8 cellular contexts compared by ENCODE assay signal in genomic region chr5:172715421-172715780, GRCh38. TPM values are rescaled to one million over a fixed set of nuclear protein-coding genes. Genes with fewer than 3 reads are reported as not detected.
A peak's percentile ranks its signal among the peaks of the same experiment; 100 is the strongest.
DNase-seq lines count a peak whose midpoint lies in the region; ATAC-seq and TF ChIP-seq lines count a peak whose summit lies in the region.

No MANE protein-coding gene starts in this region.

- H3K27me3 ChIP-seq in neuronal stem cell (ENCODE audit: control insufficient read depth in 3 of 3, insufficient read depth in 3 of 3, low read depth in 1 of 3, low read length in 3 of 3) (peaks cover 0 to 10% (median 6%) of the 10 kb centered on the region in 3 experiments), tibial nerve (no peaks in the 10 kb centered on the region)

- H2BK5ac ChIP-seq in neuronal stem cell (ENCODE audit: low read length), result no peak overlapping the region

- no peak overlapping the region for H3K4me3 Mint-ChIP-seq in T-helper 17 cell
- H3K4me3 Mint-ChIP-seq in effector memory CD8-positive, alpha-beta T cell, result no peak overlapping the region

- no peak overlapping the region for H3K23ac ChIP-seq in neuronal stem cell (ENCODE audit: low read depth, low read length, poor library complexity)

- H3K27ac Mint-ChIP-seq in T-helper 17 cell, result peak overlapping the region; percentile 57
- H3K27ac Mint-ChIP-seq in effector memory CD8-positive, alpha-beta T cell, result peak overlapping the region; percentile 22 to 30

- H3K36me3 ChIP-seq in neuronal stem cell (replicated peaks in 1 of 2; ENCODE audit: control insufficient read depth in 2 of 2, insufficient read depth in 2 of 2, low read length in 2 of 2) (no peaks in the 10 kb centered on the region), tibial nerve (no peaks in the 10 kb centered on the region)

- H4K91ac ChIP-seq in neuronal stem cell (ENCODE audit: low read depth, low read length, poor library complexity), result no peak overlapping the region

- H2AK5ac ChIP-seq in neuronal stem cell (ENCODE audit: low read depth, low read length), result peak overlapping the region; percentile 60

- H2BK15ac ChIP-seq in neuronal stem cell (ENCODE audit: low read length), result no peak overlapping the region

- H3K18ac ChIP-seq in neuronal stem cell (ENCODE audit: low read length), result no peak overlapping the region

- no peak overlapping the region for H4K8ac ChIP-seq in neuronal stem cell (ENCODE audit: low read depth, low read length)

- no peak overlapping the region for H3K4me2 ChIP-seq in neuronal stem cell (ENCODE audit: insufficient read depth, low read length, poor library complexity, severe bottlenecking)

- H3K4me1 ChIP-seq in neuronal stem cell (ENCODE audit: control insufficient read depth in 2 of 2, insufficient read depth in 1 of 2, low read depth in 1 of 2, low read length in 2 of 2) (peaks cover 2% of the 10 kb centered on the region in 2 donors), tibial nerve (peaks cover 0 to 47% (median 12%) of the 10 kb centered on the region in 4 donors)

- H3K9ac ChIP-seq in neuronal stem cell (ENCODE audit: low read depth, low read length, poor library complexity), result no peak overlapping the region

- no peak overlapping the region for H2BK12ac ChIP-seq in neuronal stem cell (ENCODE audit: low read length)

- H3K36me3 Mint-ChIP-seq in T-helper 17 cell (ENCODE audit: low read depth), result peaks cover 2% of the 10 kb centered on the region
- peaks cover 6% of the 10 kb centered on the region for H3K36me3 Mint-ChIP-seq in effector memory CD8-positive, alpha-beta T cell (ENCODE audit: insufficient read depth)

- H3K9me3 ChIP-seq in T-helper 17 cell (ENCODE audit: control insufficient read depth, low read length, poor library complexity, severe bottlenecking) (no peaks in the 10 kb centered on the region), neuronal stem cell (replicated peaks in 1 of 2; ENCODE audit: control insufficient read depth in 2 of 2, insufficient read depth in 1 of 2, low read depth in 1 of 2, low read length in 2 of 2) (peaks cover 0 to 2% of the 10 kb centered on the region in 2 donors), tibial nerve (no peaks in the 10 kb centered on the region)

- H2AFZ ChIP-seq in neuronal stem cell (ENCODE audit: low read length), result no peak overlapping the region

- TF ChIP-seq EP300 in tibial nerve (IDR thresholded peaks at IDR 0.05), result no peak

- no peak for TF ChIP-seq POLR2A in tibial nerve (IDR thresholded peaks at IDR 0.05)

- H3K4me3 ChIP-seq in neuronal stem cell (ENCODE audit: low read length in 2 of 2), result no peak overlapping the region
- H3K4me3 ChIP-seq in tibial nerve, result no peak overlapping the region

- H3K79me1 ChIP-seq in neuronal stem cell (ENCODE audit: low read depth, low read length), result no peaks in the 10 kb centered on the region

- no peak for DNase-seq in T-helper 17 cell
- DNase-seq in effector memory CD8-positive, alpha-beta T cell, result no peak
- no peak for DNase-seq in neuronal stem cell (ENCODE audit: low spot score)
- no peak for DNase-seq in tibial nerve (ENCODE audit: low spot score in 2 of 2)
- DNase-seq in SIG-M5 (lab: John Stamatoyannopoulos, UW), result no peak
- no peak for DNase-seq in glomerular visceral epithelial cell (ENCODE audit: extremely low spot score)
- no peak for DNase-seq in NCI-H1436 treated with DMSO at 0.1 percent for 48 hours (lab: John Stamatoyannopoulos, UW)

- ATAC-seq in T-helper 17 cell (no peak), GM21515 (IDR thresholded peaks at IDR 0.05; ENCODE audit: unreplicated experiment) (no peak)
- no peak for ATAC-seq in effector memory CD8-positive, alpha-beta T cell (replicated peaks)

- peaks cover 25% of the 10 kb centered on the region for H3K4me1 Mint-ChIP-seq in T-helper 17 cell
- peaks cover 8 to 41% of the 10 kb centered on the region in 2 donors for H3K4me1 Mint-ChIP-seq in effector memory CD8-positive, alpha-beta T cell (ENCODE audit: low read depth in 2 of 2)

- H3K14ac ChIP-seq in neuronal stem cell (ENCODE audit: low read length), result no peak overlapping the region

- WGBS in neuronal stem cell (ENCODE audit: extremely low coverage in 2 of 2, insufficient read length in 2 of 2, insufficient replicate concordance in 1 of 2), 2 donors, result no CpG with 5 or more reads among the region's 6 CpGs
- 92 to 96% methylated on average over 6 of the region's 6 CpGs for WGBS in tibial nerve, 2 donors

- no peak overlapping the region for H2BK120ac ChIP-seq in neuronal stem cell (ENCODE audit: low read depth, low read length)

- H3K27me3 Mint-ChIP-seq in T-helper 17 cell, result peaks cover 8% of the 10 kb centered on the region
- H3K27me3 Mint-ChIP-seq in effector memory CD8-positive, alpha-beta T cell, result peaks cover 9 to 22% of the 10 kb centered on the region in 2 donors

- H3K9me3 Mint-ChIP-seq in effector memory CD8-positive, alpha-beta T cell, result no peaks in the 10 kb centered on the region

- no peak for TF ChIP-seq CTCF in tibial nerve (IDR thresholded peaks at IDR 0.05)

- H3K4ac ChIP-seq in neuronal stem cell (ENCODE audit: low read length), result no peak overlapping the region

- H3K27ac ChIP-seq in neuronal stem cell (replicated peaks; ENCODE audit: low read length), result no peak overlapping the region
- H3K27ac ChIP-seq in tibial nerve, result peak overlapping the region in 3 of 4 donors; percentile 59 to 82 (median 80)

RNA-seq across cellular contexts. Expression of gene DUSP1, which starts 55.6 kb away (rescaled TPM):
- total RNA-seq in T-helper 17 cell (1,000 to 10,000 TPM; 1,522 to 2,429 TPM), tibial nerve (1,000 to 10,000 TPM; 1,787 to 2,412 (median 1,885) TPM)
- 10.2 TPM for polyA plus RNA-seq in neuronal stem cell (2013, experiment 1 of 2)
- 10.0 TPM for polyA plus RNA-seq in neuronal stem cell (2013, experiment 2 of 2)
